ENCODE assay signal across 1 cellular context in genomic region chr15:74956648-74957300, GRCh38.
TF ChIP-seq lines count a peak whose summit lies in the region.

A gene with protein sequence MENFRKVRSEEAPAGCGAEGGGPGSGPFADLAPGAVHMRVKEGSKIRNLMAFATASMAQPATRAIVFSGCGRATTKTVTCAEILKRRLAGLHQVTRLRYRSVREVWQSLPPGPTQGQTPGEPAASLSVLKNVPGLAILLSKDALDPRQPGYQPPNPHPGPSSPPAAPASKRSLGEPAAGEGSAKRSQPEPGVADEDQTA (minus strand): TSS chr15:74956772. CDS start chr15:74956583, 189 bp downstream.

TF ChIP-seq in H1, 55 proteins besides CTCF, POLR2A, EP300 and RAD21 (continued from another document):
- TF ChIP-seq CHD7 (IDR thresholded peaks at IDR 0.05; ENCODE audit: insufficient replicate concordance, low read length) (no peak), SP1 (IDR thresholded peaks at IDR 0.05; ENCODE audit: low read depth, low read length) (0 out of 2 replicates have a peak, but pooled peaks have one; percentile 37), PHF8 (conservative IDR thresholded peaks at IDR 0.05; ENCODE audit: low read depth, low read length) (no peak), CBX8 (IDR thresholded peaks at IDR 0.05; ENCODE audit: borderline replicate concordance, low read depth, low read length) (no peak), MAX (IDR thresholded peaks at IDR 0.05) (no peak), POU5F1 (IDR thresholded peaks at IDR 0.05; ENCODE audit: low read depth, low read length) (no peak), CEBPB (IDR thresholded peaks at IDR 0.05; ENCODE audit: low read depth, low read length) (no peak), JUN (IDR thresholded peaks at IDR 0.05; ENCODE audit: low read depth, low read length) (no peak), BCL11A (IDR thresholded peaks at IDR 0.05; ENCODE audit: low read depth in 2 of 2, low read length in 2 of 2) (no peak), POLR2AphosphoS5 (IDR thresholded peaks at IDR 0.05; ENCODE audit: low read depth, low read length) (no peak; the same call in 1 of the 2 replicates), BRCA1 (IDR thresholded peaks at IDR 0.05; ENCODE audit: low read depth, low read length) (no peak), SIN3A (conservative IDR thresholded peaks at IDR 0.05 in 1 of 2, IDR thresholded peaks at IDR 0.05 in 1 of 2; ENCODE audit: low read depth in 1 of 2, low read length in 2 of 2) (0 out of 4 replicates have a peak, but pooled peaks of 1 of the 2 experiments have one; percentile 10), SIX5 (IDR thresholded peaks at IDR 0.05; ENCODE audit: low read depth, low read length) (no peak), ATF2 (IDR thresholded peaks at IDR 0.05; ENCODE audit: low read length) (no peak), NANOG (IDR thresholded peaks at IDR 0.05; ENCODE audit: insufficient read depth, low read depth, low read length, poor library complexity, severe bottlenecking) (no peak), RBBP5 (IDR thresholded peaks at IDR 0.05; ENCODE audit: borderline replicate concordance, low read depth, low read length) (no peak; the same call in none of the 2 replicates), ASH2L (IDR thresholded peaks at IDR 0.05; ENCODE audit: low read length) (peak; percentile 66), ZNF274 (IDR thresholded peaks at IDR 0.05; ENCODE audit: borderline replicate concordance, extremely low read depth, low read length) (no peak), TAF1 (IDR thresholded peaks at IDR 0.05; ENCODE audit: low read depth, low read length) (peak; percentile 72), GTF2F1 (IDR thresholded peaks at IDR 0.05; ENCODE audit: borderline replicate concordance, low read depth, low read length) (no peak), KDM4A (IDR thresholded peaks at IDR 0.05; ENCODE audit: low read depth, low read length, severe bottlenecking) (peak; percentile 23), TBP (IDR thresholded peaks at IDR 0.05; ENCODE audit: low read depth, low read length) (peak; percentile 32; the same call in 1 of the 2 replicates)
- TF ChIP-seq, protein P1, sequence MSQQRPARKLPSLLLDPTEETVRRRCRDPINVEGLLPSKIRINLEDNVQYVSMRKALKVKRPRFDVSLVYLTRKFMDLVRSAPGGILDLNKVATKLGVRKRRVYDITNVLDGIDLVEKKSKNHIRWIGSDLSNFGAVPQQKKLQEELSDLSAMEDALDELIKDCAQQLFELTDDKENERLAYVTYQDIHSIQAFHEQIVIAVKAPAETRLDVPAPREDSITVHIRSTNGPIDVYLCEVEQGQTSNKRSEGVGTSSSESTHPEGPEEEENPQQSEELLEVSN (IDR thresholded peaks at IDR 0.05) = no peak
